In genomic region chr12:51238037-51238509, GRCh38 we compare ENCODE assay signal across 8 cellular contexts. TPM values are rescaled to one million over a fixed set of nuclear protein-coding genes. Genes with fewer than 3 reads are reported as not detected.
DNase-seq lines count a peak whose midpoint lies in the region; ATAC-seq and TF ChIP-seq lines count a peak whose summit lies in the region.

No MANE protein-coding gene starts in this region.

- no peak overlapping the region for H2BK5ac ChIP-seq in IMR-90 (ENCODE audit: low read depth, low read length, poor library complexity, severe bottlenecking)

- H3K27ac ChIP-seq in IMR-90 (ENCODE audit: insufficient read depth, low read length) (peak overlapping the region; percentile 24), ascending aorta (peak overlapping the region in 1 of 2 donors; percentile 99), liver (ENCODE audit: low read depth in 1 of 2, low read length in 2 of 2) (peak overlapping the region; percentile 100), tibial nerve (peak overlapping the region in 2 of 4 donors; percentile 100)

- peaks cover 21 to 47% of the 10 kb centered on the region in 2 experiments for H3K79me1 ChIP-seq in IMR-90 (ENCODE audit: low read depth in 1 of 2, low read length in 2 of 2)

- peak overlapping the region; percentile 89 to 97 for H4K8ac ChIP-seq in IMR-90 (ENCODE audit: low read depth in 2 of 2, low read length in 2 of 2)

- peak overlapping the region; percentile 81 for H3K4ac ChIP-seq in IMR-90 (ENCODE audit: low read depth, low read length)

- H3K27me3 Mint-ChIP-seq in activated T-cell treated with anti-CD3 and anti-CD28 coated beads, Interleukin-2, amount 50 U/mL, for 4 hours (ENCODE audit: low read depth) = no peaks in the 10 kb centered on the region

- intact Hi-C loops in IMR-90 (cut with micrococcal nuclease) = loop anchor here (2.0 to 5.0 kb wide), 2 partner anchors 65 to 156 kb away; partner anchors contain the start of genes CSRNP2 and TFCP2
- intact Hi-C loops in ascending aorta (cut with DNase I) = loop anchor here (1.0 to 5.0 kb wide), 4 partner anchors 20 to 211 kb away; partner anchors contain the start of genes CSRNP2, LETMD1, POU6F1 and SLC11A2

- TF ChIP-seq CTCF in IMR-90 (conservative IDR thresholded peaks at IDR 0.05; ENCODE audit: low read depth, low read length) (no peak), ascending aorta (IDR thresholded peaks at IDR 0.05) (no peak), liver (IDR thresholded peaks at IDR 0.05; ENCODE audit: low read depth, low read length, missing input control) (no peak), tibial nerve (IDR thresholded peaks at IDR 0.05) (no peak)

- H2BK120ac ChIP-seq in IMR-90 (ENCODE audit: low read depth, low read length) = peak overlapping the region; percentile 8; the same call in 1 of the 2 replicates

- H3K4me1 ChIP-seq in IMR-90 (ENCODE audit: control insufficient read depth, insufficient read depth, low read length) (peaks cover 8% of the 10 kb centered on the region), ascending aorta (peaks cover 14 to 25% of the 10 kb centered on the region in 2 donors), liver (ENCODE audit: control insufficient read depth in 4 of 4, insufficient read depth in 4 of 4, low read length in 3 of 4) (peaks cover 1 to 22% (median 16%) of the 10 kb centered on the region in 4 donors), tibial nerve (peaks cover 0 to 42% (median 16%) of the 10 kb centered on the region in 4 donors)

- dilution Hi-C loops in IMR-90 (cut with HindIII; ENCODE audit: low sequenced_read_pairs, unreplicated experiment) = no loop called here

- peak overlapping the region; percentile 92 for H2AFZ ChIP-seq in IMR-90 (replicated peaks; ENCODE audit: low read length, poor library complexity)

- H3K4me3 Mint-ChIP-seq in activated T-cell treated with anti-CD3 and anti-CD28 coated beads, Interleukin-2, amount 50 U/mL, for 4 hours = peak overlapping the region; percentile 96

- TF ChIP-seq RAD21 in IMR-90 (IDR thresholded peaks at IDR 0.05; ENCODE audit: low read length) (no peak), liver (IDR thresholded peaks at IDR 0.05) (peak in 1 of 2 donors; percentile 9)

- TF ChIP-seq EP300 in tibial nerve (IDR thresholded peaks at IDR 0.05) = no peak

- no peak for ATAC-seq in activated T-cell treated with anti-CD3 and anti-CD28 coated beads, Interleukin-2, amount 50 U/mL, for 4 hours
- ATAC-seq in IMR-90 (ENCODE audit: low read depth) = no peak
- no peak for ATAC-seq in HG03469 (IDR thresholded peaks at IDR 0.05; ENCODE audit: unreplicated experiment)

- H3K9me3 ChIP-seq in IMR-90 (ENCODE audit: control insufficient read depth, insufficient read depth, low read length) (no peaks in the 10 kb centered on the region), ascending aorta (no peaks in the 10 kb centered on the region), liver (ENCODE audit: control insufficient read depth in 4 of 4, low read length in 3 of 4) (no peaks in the 10 kb centered on the region), tibial nerve (no peaks in the 10 kb centered on the region)

- H3K18ac ChIP-seq in IMR-90 (ENCODE audit: low read depth, low read length) = peak overlapping the region; percentile 71

- peaks cover 16% of the 10 kb centered on the region for H3K9me1 ChIP-seq in IMR-90 (ENCODE audit: insufficient read depth, low read length)

- H4K5ac ChIP-seq in IMR-90 (ENCODE audit: low read depth, low read length) = peak overlapping the region; percentile 89

- peak overlapping the region; percentile 76 for H3K9ac ChIP-seq in IMR-90 (ENCODE audit: low read depth, low read length)
- peak overlapping the region; percentile 79 to 94 for H3K9ac ChIP-seq in liver (ENCODE audit: low read depth in 1 of 2, low read length in 2 of 2)

- in situ Hi-C loops in IMR-90 (cut with MboI; ENCODE audit: low sequenced_read_pairs) = no loop called here

- H3K27me3 ChIP-seq in IMR-90 (ENCODE audit: control insufficient read depth, insufficient read depth, low read length) (no peaks in the 10 kb centered on the region), ascending aorta (no peaks in the 10 kb centered on the region), liver (ENCODE audit: control insufficient read depth in 4 of 4, insufficient read depth in 4 of 4, low read length in 3 of 4) (no peaks in the 10 kb centered on the region), tibial nerve (no peaks in the 10 kb centered on the region)

- H2AK5ac ChIP-seq in IMR-90 (ENCODE audit: low read depth, low read length) = peak overlapping the region; percentile 8; the same call in 1 of the 2 replicates

- H4K20me1 ChIP-seq in IMR-90 (ENCODE audit: insufficient read depth, low read length) = peaks cover 9% of the 10 kb centered on the region; the same call in 1 of the 2 replicates

- no peaks in the 10 kb centered on the region for H3K9me3 Mint-ChIP-seq in activated T-cell treated with anti-CD3 and anti-CD28 coated beads, Interleukin-2, amount 50 U/mL, for 4 hours

- WGBS in IMR-90 (ENCODE audit: extremely low coverage in 2 of 2, insufficient read length in 1 of 2), 2 experiments = 14% methylated on average over 6 of the region's 10 CpGs; no CpG with 5 or more reads in 1 of the 2 experiments
- 8% methylated on average over 10 of the region's 10 CpGs for WGBS in liver
- 11 to 12% methylated on average over 10 of the region's 10 CpGs for WGBS in tibial nerve, 2 donors

- H2BK20ac ChIP-seq in IMR-90 (ENCODE audit: low read depth, low read length) = no peak overlapping the region

- peaks cover 25% of the 10 kb centered on the region for H3K36me3 Mint-ChIP-seq in activated T-cell treated with anti-CD3 and anti-CD28 coated beads, Interleukin-2, amount 50 U/mL, for 4 hours (ENCODE audit: insufficient read depth)

- H3K4me3 ChIP-seq in IMR-90 (ENCODE audit: insufficient read depth, low read depth, low read length) (peak overlapping the region; percentile 73), ascending aorta (peak overlapping the region; percentile 74 to 96), liver (ENCODE audit: low read depth in 1 of 3, low read length in 3 of 3) (peak overlapping the region; percentile 87 to 100 (median 93)), tibial nerve (peak overlapping the region; percentile 96 to 100 (median 98))

- H3K36me3 ChIP-seq in IMR-90 (ENCODE audit: control insufficient read depth, insufficient read depth, low read length) (peaks cover 21% of the 10 kb centered on the region), ascending aorta (peaks cover 30 to 31% of the 10 kb centered on the region in 2 donors), liver (ENCODE audit: control insufficient read depth in 4 of 4, insufficient read depth in 3 of 4, low read depth in 1 of 4, low read length in 3 of 4) (peaks cover 7 to 24% (median 20%) of the 10 kb centered on the region in 4 donors), tibial nerve (peaks cover 5 to 30% (median 19%) of the 10 kb centered on the region in 3 donors)

- H3K14ac ChIP-seq in IMR-90 (replicated peaks; ENCODE audit: low read depth, low read length) = peak overlapping the region; percentile 89

- TF ChIP-seq POLR2A in IMR-90 (IDR thresholded peaks at IDR 0.05; ENCODE audit: low read depth, low read length) (no peak), tibial nerve (IDR thresholded peaks at IDR 0.05) (no peak)

- 0 out of 2 replicates have a peak overlapping the region, but pooled peaks have one; percentile 2 for H3K56ac ChIP-seq in IMR-90 (ENCODE audit: extremely low read depth, insufficient read depth, low read length)

- no peak for DNase-seq in activated T-cell treated with anti-CD3 and anti-CD28 coated beads, Interleukin-2, amount 50 U/mL, for 4 hours
- no peak for DNase-seq in activated T-cell treated with anti-CD3 and anti-CD28 coated beads, Interleukin-2, amount 50 U/mL, for 1 hour
- DNase-seq in IMR-90 (no peak), ascending aorta (ENCODE audit: low spot score in 2 of 2) (peak in 1 of 2 donors; percentile 65), tibial nerve (ENCODE audit: low spot score in 2 of 2) (no peak), NCI-H446 treated with DMSO at 0.1 percent for 48 hours (lab: John Stamatoyannopoulos, UW) (no peak)

- peaks cover 37% of the 10 kb centered on the region for H3K4me1 Mint-ChIP-seq in activated T-cell treated with anti-CD3 and anti-CD28 coated beads, Interleukin-2, amount 50 U/mL, for 4 hours (ENCODE audit: low read depth)

- peak overlapping the region; percentile 91 for H3K4me2 ChIP-seq in IMR-90 (ENCODE audit: low read depth, low read length)

- peak overlapping the region; percentile 56 for H2AK9ac ChIP-seq in IMR-90 (replicated peaks; ENCODE audit: low read depth, low read length, poor library complexity)

- BruUV-seq in IMR-90 (replicated peaks; lab: Mats Ljungman, UMichigan) = no TSS peak

- H4K91ac ChIP-seq in IMR-90 (ENCODE audit: insufficient read depth, low read depth, low read length) = peak overlapping the region; percentile 67

- peak overlapping the region; percentile 9; the same call in 1 of the 2 replicates for H3K23ac ChIP-seq in IMR-90 (ENCODE audit: low read depth, low read length)

- no peak overlapping the region for H2BK15ac ChIP-seq in IMR-90 (ENCODE audit: low read depth, low read length)

- POLR2A ChIA-PET in IMR-90 (lab: Charles Lee; ENCODE audit: unreplicated experiment) = interaction anchor here (0.9 to 1.3 kb wide), 3 partner anchors 15 to 155 kb away, joined by 3 to 5 read pairs (median 4); partner anchors contain the start of genes CSRNP2 and POU6F1

- CTCF ChIA-PET in IMR-90 (lab: Yijun Ruan, JAX) = interaction anchor here (0.8 kb wide), 1 partner anchor 14 kb away, joined by 3 read pairs; no protein-coding TSS in a partner anchor

RNA-seq across cellular contexts. Expression of gene DAZAP2, which starts 0.6 kb away (rescaled TPM):
- total RNA-seq in activated T-cell treated with anti-CD3 and anti-CD28 coated beads, Interleukin-2, amount 50 U/mL, for 4 hours = 100 to 1,000 TPM; 143 to 145 (median 145) TPM
- total RNA-seq in IMR-90 (2012; rRNA removed) = 62.2 and 77.2 TPM in 2 replicates
- 202 and 316 TPM in 2 replicates for polyA plus RNA-seq in IMR-90 (2012; rRNA removed)
- polyA plus RNA-seq in IMR-90 (2012; cell fraction: cytosol; rRNA removed) = 40.8 and 243 TPM in 2 replicates
- polyA plus RNA-seq in IMR-90 (2012; cell fraction: nucleus; rRNA removed; ENCODE audit: low replicate concordance) = 114 and 133 TPM in 2 replicates
- total RNA-seq in ascending aorta = 212 TPM
- total RNA-seq in liver = 100 to 1,000 TPM in 1 of 2 donors, 10 to 100 TPM in 1; 66.0 to 109 TPM
- polyA plus RNA-seq in liver = 100 to 1,000 TPM; 161 to 218 TPM
- total RNA-seq in tibial nerve = 100 to 1,000 TPM; 197 to 255 (median 238) TPM

RNA-seq across cellular contexts. Expression of gene POU6F1, which starts 20.2 kb away (rescaled TPM):
- 1 to 10 TPM; 4.1 to 8.5 (median 7.2) TPM for total RNA-seq in activated T-cell treated with anti-CD3 and anti-CD28 coated beads, Interleukin-2, amount 50 U/mL, for 4 hours
- total RNA-seq in IMR-90 (2012; rRNA removed) = 0.90 and 1.9 TPM in 2 replicates
- polyA plus RNA-seq in IMR-90 (2012; rRNA removed) = 3.6 and 4.3 TPM in 2 replicates
- polyA plus RNA-seq in IMR-90 (2012; cell fraction: cytosol; rRNA removed) = 2.5 and 3.0 TPM in 2 replicates
- 15.2 TPM in 2 replicates for polyA plus RNA-seq in IMR-90 (2012; cell fraction: nucleus; rRNA removed; ENCODE audit: low replicate concordance)
- total RNA-seq in ascending aorta = 24.7 TPM
- total RNA-seq in liver = 1 to 10 TPM in 1 of 2 donors, under 1 TPM in 1; 0.33 to 1.8 TPM
- polyA plus RNA-seq in liver = 1 to 10 TPM; 1.3 to 2.8 TPM
- total RNA-seq in tibial nerve = 10 to 100 TPM; 14.4 to 27.5 (median 21.9) TPM

RNA-seq across cellular contexts. Expression of gene SMAGP, which starts 32.1 kb away (rescaled TPM):
- total RNA-seq in activated T-cell treated with anti-CD3 and anti-CD28 coated beads, Interleukin-2, amount 50 U/mL, for 4 hours = under 1 TPM; 0.76 to 0.87 (median 0.79) TPM
- 12.2 and 15.6 TPM in 2 replicates for total RNA-seq in IMR-90 (2012; rRNA removed)
- 35.8 and 42.7 TPM in 2 replicates for polyA plus RNA-seq in IMR-90 (2012; rRNA removed)
- polyA plus RNA-seq in IMR-90 (2012; cell fraction: cytosol; rRNA removed) = 17.0 and 41.6 TPM in 2 replicates
- polyA plus RNA-seq in IMR-90 (2012; cell fraction: nucleus; rRNA removed; ENCODE audit: low replicate concordance) = 6.5 and 18.3 TPM in 2 replicates
- total RNA-seq in ascending aorta = 27.4 TPM
- 1 to 10 TPM; 2.4 to 3.3 TPM for total RNA-seq in liver
- polyA plus RNA-seq in liver = 1 to 10 TPM; 5.0 to 6.4 TPM
- total RNA-seq in tibial nerve = 10 to 100 TPM in 1 of 4 donors, 1 to 10 TPM in 3; 2.0 to 10.2 (median 4.4) TPM
